ENCODE assay signal across 14 cellular contexts in the genomic region with DNA sequence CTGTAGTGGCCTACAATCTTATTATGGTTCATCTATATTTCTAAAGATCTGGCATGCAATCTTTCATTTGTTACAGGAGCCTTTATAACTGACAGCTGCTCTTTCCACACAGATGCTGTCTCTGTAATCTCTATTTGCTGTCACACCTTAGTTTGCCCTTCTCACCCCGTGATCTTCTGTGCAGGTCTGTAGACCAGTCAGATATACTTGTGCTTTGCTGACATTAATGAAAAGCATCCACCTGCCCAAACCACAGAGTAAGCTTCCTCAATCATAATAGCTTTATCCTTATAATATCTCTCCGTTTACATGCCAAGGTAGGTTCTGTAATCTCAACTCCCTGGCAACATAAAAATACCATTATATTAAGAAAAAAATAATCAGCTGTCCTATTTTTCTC.
DNase-seq lines count a peak whose midpoint lies in the region; ATAC-seq and TF ChIP-seq lines count a peak whose summit lies in the region.
"Had no signal": no experiment of that assay in that cellular context is flagged by ENCODE, and none has a peak within 500 bp of the region (broad histone marks: within the 10 kb centered on the region; RNA-seq: fewer than 3 reads in every experiment).

No MANE protein-coding gene starts in this region.

- TF ChIP-seq CTCF in Caco-2 (IDR thresholded peaks at IDR 0.05; ENCODE audit: insufficient read depth in 1 of 2, low read depth in 1 of 2, low read length in 1 of 2, severe bottlenecking in 1 of 2, unreplicated experiment in 1 of 2) (no peak), mucosa of descending colon (IDR thresholded peaks at IDR 0.05) (no peak), Calu3 (IDR thresholded peaks at IDR 0.05; ENCODE audit: unreplicated experiment) (no peak)

- H3K4me1 ChIP-seq in Caco-2 (0 out of 2 replicates have a peak, but pooled peaks cover 10% of the 10 kb centered on the region), mucosa of descending colon (ENCODE audit: low read depth) (no peaks in the 10 kb centered on the region)
- H3K4me1 ChIP-seq: SJCRH30 had no signal

- no peaks in the 10 kb centered on the region for H3K36me3 Mint-ChIP-seq in Caco-2 (ENCODE audit: insufficient read depth, unreplicated experiment)
- no peaks in the 10 kb centered on the region for H3K36me3 Mint-ChIP-seq in immature natural killer cell
- no peaks in the 10 kb centered on the region for H3K36me3 Mint-ChIP-seq in Calu3 (ENCODE audit: insufficient read depth, unreplicated experiment)

- POLR2A ChIA-PET in Caco-2 (lab: Charles Lee) = no interaction called here

- H3K27ac Mint-ChIP-seq in Caco-2 (ENCODE audit: unreplicated experiment) = peak overlapping the region; percentile 29
- no peak overlapping the region for H3K27ac Mint-ChIP-seq in immature natural killer cell
- no peak overlapping the region for H3K27ac Mint-ChIP-seq in Calu3 (ENCODE audit: unreplicated experiment)
- H3K27ac Mint-ChIP-seq: T-helper 17 cell had no signal

- peak in 1 of 2 experiments; percentile 46 for DNase-seq in Caco-2
- DNase-seq in DMS153 treated with DMSO at 0.1 percent for 48 hours (lab: John Stamatoyannopoulos, UW; ENCODE audit: unreplicated experiment) = peak; percentile 20
- DNase-seq in NCI-H748 treated with DMSO at 0.1 percent for 48 hours (lab: John Stamatoyannopoulos, UW) = peak; percentile 42
- DNase-seq in mucosa of descending colon = peak in 1 of 3 donors; percentile 63
- no peak for DNase-seq in stimulated activated naive CD8-positive, alpha-beta T cell treated with anti-CD3 and anti-CD28 coated beads, Interleukin-15, Interleukin-2, amounts not matched to agents 100 U/mL and 50 U/mL, for 24 hours
- no peak for DNase-seq in immature natural killer cell
- DNase-seq in Calu3 = no peak
- DNase-seq: AML-193, DMS 273 treated with DMSO at 0.1 percent for 48 hours, KG1, NCI-H2029, NCI-H774, SJCRH30, T-helper 17 cell had no signal

- H3K27me3 Mint-ChIP-seq in Caco-2 (ENCODE audit: insufficient read depth, unreplicated experiment) (no peaks in the 10 kb centered on the region), immature natural killer cell (ENCODE audit: low read depth in 3 of 3) (no peaks in the 10 kb centered on the region), Calu3 (ENCODE audit: unreplicated experiment) (no peaks in the 10 kb centered on the region)
- H3K27me3 Mint-ChIP-seq: T-helper 17 cell had no signal

- H3K4me3 Mint-ChIP-seq in Caco-2 (ENCODE audit: unreplicated experiment) = no peak overlapping the region
- H3K4me3 Mint-ChIP-seq in immature natural killer cell = no peak overlapping the region
- H3K4me3 Mint-ChIP-seq in Calu3 (ENCODE audit: low read depth, unreplicated experiment) = no peak overlapping the region
- H3K4me3 Mint-ChIP-seq: T-helper 17 cell had no signal

- CTCF ChIA-PET in Caco-2 (lab: Charles Lee) (interaction anchor here (0.8 to 2.0 kb wide), 2 partner anchors 16 to 39 kb away, joined by 3 to 5 read pairs; no protein-coding TSS in a partner anchor), Calu3 (lab: Charles Lee) (interaction anchor here (1.5 kb wide), 1 partner anchor 39 kb away, joined by 6 read pairs; no protein-coding TSS in a partner anchor)

- H3K36me3 ChIP-seq in Caco-2 (ENCODE audit: control insufficient read depth, insufficient read depth, low read length) = no peaks in the 10 kb centered on the region
- H3K36me3 ChIP-seq in mucosa of descending colon (ENCODE audit: low read depth) = no peaks in the 10 kb centered on the region
- H3K36me3 ChIP-seq: SJCRH30 had no signal

- H3K4me3 ChIP-seq in Caco-2 (ENCODE audit: low read depth, low read length) (no peak overlapping the region), mucosa of descending colon (no peak overlapping the region)
- H3K4me3 ChIP-seq: SJCRH30 had no signal

- H3K4me1 Mint-ChIP-seq in Caco-2 (ENCODE audit: low read depth, unreplicated experiment) (peaks cover 10% of the 10 kb centered on the region), immature natural killer cell (peaks cover 0 to 2% of the 10 kb centered on the region in 2 donors), Calu3 (ENCODE audit: low read depth, unreplicated experiment) (peaks cover 9% of the 10 kb centered on the region)
- H3K4me1 Mint-ChIP-seq: T-helper 17 cell had no signal

- H3K27me3 ChIP-seq in Caco-2 (replicated peaks; ENCODE audit: control insufficient read depth, insufficient read depth, low read length) = no peaks in the 10 kb centered on the region
- H3K27me3 ChIP-seq: SJCRH30 had no signal

- H3K9me3 ChIP-seq in Caco-2 (no peaks in the 10 kb centered on the region), mucosa of descending colon (no peaks in the 10 kb centered on the region)
- H3K9me3 ChIP-seq: SJCRH30 had no signal

- ATAC-seq in mucosa of descending colon = peak; percentile 94
- ATAC-seq in stimulated activated naive CD8-positive, alpha-beta T cell treated with anti-CD3 and anti-CD28 coated beads, Interleukin-15, Interleukin-2, amounts not matched to agents 100 U/mL and 50 U/mL, for 24 hours = no peak
- ATAC-seq: T-helper 17 cell had no signal

- intact Hi-C loops in Caco-2 (cut with micrococcal nuclease; ENCODE audit: unreplicated experiment) (loop anchor here (1.0 to 5.0 kb wide), 2 partner anchors 39 to 218 kb away; no protein-coding TSS in a partner anchor), mucosa of descending colon (cut with DNase I, micrococcal nuclease) (no loop called here), Calu3 (cut with micrococcal nuclease; ENCODE audit: unreplicated experiment) (loop anchor here (5.0 kb wide), 1 partner anchor 1317 kb away; no protein-coding TSS in a partner anchor)

- H3K9me3 Mint-ChIP-seq in Caco-2 (ENCODE audit: unreplicated experiment) = no peaks in the 10 kb centered on the region
- peaks cover 0 to 9% (median under 1%) of the 10 kb centered on the region in 6 donors for H3K9me3 Mint-ChIP-seq in immature natural killer cell
- H3K9me3 Mint-ChIP-seq in Calu3 (ENCODE audit: low read depth, unreplicated experiment) = no peaks in the 10 kb centered on the region

- BruUV-seq in Caco-2 (replicated peaks; lab: Mats Ljungman, UMichigan) (no TSS peak), Calu3 (replicated peaks; lab: Mats Ljungman, UMichigan) (no TSS peak)

Comparison
In these comparisons a context has a peak if more than half of its experiments do, and no peak if none do; other contexts are left out.
1. DNase-seq: peak in DMS153 treated with DMSO at 0.1 percent for 48 hours (single experiment) and NCI-H748 treated with DMSO at 0.1 percent for 48 hours (single experiment); none in stimulated activated naive CD8-positive, alpha-beta T cell treated with anti-CD3 and anti-CD28 coated beads, Interleukin-15, Interleukin-2, amounts not matched to agents 100 U/mL and 50 U/mL, for 24 hours (single experiment), immature natural killer cell (0 of 3) and Calu3 (single experiment).
2. intact Hi-C loops: an anchor here in Caco-2 (1.0 to 5.0 kb wide) and Calu3 (5.0 kb wide); none called in mucosa of descending colon.